In genomic region chr3:161142486-161142885, GRCh38 we compare ENCODE assay signal across 27 cellular contexts. TPM values are rescaled to one million over a fixed set of nuclear protein-coding genes. Genes with fewer than 3 reads are reported as not detected.
DNase-seq lines count a peak whose midpoint lies in the region; TF ChIP-seq lines count a peak whose summit lies in the region.
"Had no signal": no experiment of that assay in that cellular context is flagged by ENCODE, and none has a peak within 500 bp of the region (broad histone marks: within the 10 kb centered on the region; RNA-seq: fewer than 3 reads in every experiment).

No MANE protein-coding gene starts in this region.

- H3K9me2 ChIP-seq in GM23248 (ENCODE audit: insufficient read depth) = no peaks in the 10 kb centered on the region

- H3K4me1 ChIP-seq in GM23248 (ENCODE audit: insufficient read depth) (no peaks in the 10 kb centered on the region), tibial nerve (no peaks in the 10 kb centered on the region)
- H3K4me1 ChIP-seq: A549; BLaER1 treated with 17β-estradiol and CSF1 and Interleukin-3, amounts not matched to agents 10 nM and 100 nM; body of pancreas had no signal

- no peak overlapping the region for H3K4me2 ChIP-seq in GM23248 (ENCODE audit: unreplicated experiment)
- H3K4me2 ChIP-seq: A549; BLaER1 treated with 17β-estradiol and CSF1 and Interleukin-3, amounts not matched to agents 10 nM and 100 nM had no signal

- H3K79me2 ChIP-seq in GM23248 (ENCODE audit: insufficient read depth) = no peaks in the 10 kb centered on the region

- TF ChIP-seq CTCF in tibial nerve (IDR thresholded peaks at IDR 0.05) = no peak

- no peak for TF ChIP-seq POLR2A in tibial nerve (IDR thresholded peaks at IDR 0.05)

- no peaks in the 10 kb centered on the region for H3K4me1 Mint-ChIP-seq in activated naive CD4-positive, alpha-beta T cell treated with anti-CD3 and anti-CD28 coated beads, Interleukin-2, amount 10 ng/mL, durations not matched to agents 7 days and 5 days
- H3K4me1 Mint-ChIP-seq: IgD-negative memory B cell, mesothelial cell of epicardium had no signal

- no peak overlapping the region for H3K27ac Mint-ChIP-seq in activated naive CD4-positive, alpha-beta T cell treated with anti-CD3 and anti-CD28 coated beads, Interleukin-2, amount 10 ng/mL, durations not matched to agents 7 days and 5 days
- H3K27ac Mint-ChIP-seq: activated CD8-positive, alpha-beta T cell treated with anti-CD3 and anti-CD28 coated beads for 36 hours; activated naive CD4-positive, alpha-beta T cell treated with anti-CD3 and anti-CD28 coated beads, Interleukin-2, amount 50 U/mL, for 72 hours; activated T-helper 2 cell treated with anti-CD3 and anti-CD28 coated beads, Interferon-gamma antibody, Interleukin-2, Interleukin-4, amounts not matched to agents 10 μg/mL and 5 μg/mL and 100 μg/mL, durations not matched to agents 14 hours and 24 hours and 36 hours; IgD-negative memory B cell; mesothelial cell of epicardium; naive thymus-derived CD4-positive, alpha-beta T cell had no signal

- H3K4me3 Mint-ChIP-seq in activated naive CD4-positive, alpha-beta T cell treated with anti-CD3 and anti-CD28 coated beads, Interleukin-2, amount 10 ng/mL, durations not matched to agents 7 days and 5 days = no peak overlapping the region
- H3K4me3 Mint-ChIP-seq: activated CD8-positive, alpha-beta T cell treated with anti-CD3 and anti-CD28 coated beads for 36 hours; IgD-negative memory B cell; mesothelial cell of epicardium; naive thymus-derived CD4-positive, alpha-beta T cell had no signal

- H3K9me3 Mint-ChIP-seq in activated naive CD4-positive, alpha-beta T cell treated with anti-CD3 and anti-CD28 coated beads, Interleukin-2, amount 10 ng/mL, durations not matched to agents 7 days and 5 days = no peaks in the 10 kb centered on the region
- H3K9me3 Mint-ChIP-seq: activated CD8-positive, alpha-beta T cell treated with anti-CD3 and anti-CD28 coated beads for 36 hours; activated T-helper 2 cell treated with anti-CD3 and anti-CD28 coated beads, Interferon-gamma antibody, Interleukin-2, Interleukin-4, amounts not matched to agents 10 μg/mL and 5 μg/mL and 100 μg/mL, durations not matched to agents 14 hours and 24 hours and 36 hours had no signal

- no peak overlapping the region for H3K27ac ChIP-seq in GM23248
- H3K27ac ChIP-seq in tibial nerve = no peak overlapping the region
- H3K27ac ChIP-seq: A549; BLaER1 treated with 17β-estradiol and CSF1 and Interleukin-3, amounts not matched to agents 10 nM and 100 nM; body of pancreas; gastroesophageal sphincter had no signal

- CTCF ChIA-PET in activated naive CD4-positive, alpha-beta T cell treated with anti-CD3 and anti-CD28 coated beads, Interleukin-2, amount 10 ng/mL, durations not matched to agents 7 days and 5 days (lab: Charles Lee) = interaction anchor here (0.6 kb wide), 1 partner anchor 129 kb away, joined by 5 read pairs; no protein-coding TSS in a partner anchor

- H3K9ac ChIP-seq in GM23248 = no peak overlapping the region
- H3K9ac ChIP-seq: BLaER1 treated with 17β-estradiol and CSF1 and Interleukin-3, amounts not matched to agents 10 nM and 100 nM had no signal

- H3K27me3 Mint-ChIP-seq in activated naive CD4-positive, alpha-beta T cell treated with anti-CD3 and anti-CD28 coated beads, Interleukin-2, amount 10 ng/mL, durations not matched to agents 7 days and 5 days = no peaks in the 10 kb centered on the region
- H3K27me3 Mint-ChIP-seq: IgD-negative memory B cell had no signal

- WGBS in GM23248 (ENCODE audit: low coverage in 1 of 2, low lambda C conversion rate in 2 of 2, missing lambda C conversion rate in 2 of 2), 2 experiments = 3 to 14% methylated on average over 1 of the region's 1 CpG
- 47 to 69% methylated on average over 1 of the region's 1 CpG for WGBS in tibial nerve, 2 donors

- TF ChIP-seq EP300 in tibial nerve (IDR thresholded peaks at IDR 0.05) = no peak

- H3K36me3 ChIP-seq in GM23248 (ENCODE audit: low read depth) (no peaks in the 10 kb centered on the region), tibial nerve (no peaks in the 10 kb centered on the region)
- H3K36me3 ChIP-seq: BLaER1 treated with 17β-estradiol and CSF1 and Interleukin-3, amounts not matched to agents 10 nM and 100 nM; gastroesophageal sphincter had no signal

- no peaks in the 10 kb centered on the region for H4K20me1 ChIP-seq in GM23248 (ENCODE audit: insufficient read depth)
- H4K20me1 ChIP-seq: BLaER1 treated with 17β-estradiol and CSF1 and Interleukin-3, amounts not matched to agents 10 nM and 100 nM had no signal

- no peak overlapping the region for H2AFZ ChIP-seq in GM23248

- in situ Hi-C loops in GM23248 (cut with MboI) = no loop called here

- H3K9me3 ChIP-seq in GM23248 (ENCODE audit: low read depth) (no peaks in the 10 kb centered on the region), tibial nerve (no peaks in the 10 kb centered on the region)
- H3K9me3 ChIP-seq: A549, body of pancreas, gastroesophageal sphincter had no signal

- H3F3A ChIP-seq in GM23248 (ENCODE audit: insufficient read depth) = no peaks in the 10 kb centered on the region

- H3K36me3 Mint-ChIP-seq in activated naive CD4-positive, alpha-beta T cell treated with anti-CD3 and anti-CD28 coated beads, Interleukin-2, amount 10 ng/mL, durations not matched to agents 7 days and 5 days = no peaks in the 10 kb centered on the region
- H3K36me3 Mint-ChIP-seq: activated naive CD4-positive, alpha-beta T cell treated with anti-CD3 and anti-CD28 coated beads, Interleukin-2, amount 50 U/mL, for 72 hours; IgD-negative memory B cell; naive thymus-derived CD4-positive, alpha-beta T cell had no signal

- H3K27me3 ChIP-seq in GM23248 (replicated peaks; ENCODE audit: insufficient read depth) (no peaks in the 10 kb centered on the region), tibial nerve (no peaks in the 10 kb centered on the region)
- H3K27me3 ChIP-seq: BLaER1 treated with 17β-estradiol and CSF1 and Interleukin-3, amounts not matched to agents 10 nM and 100 nM; body of pancreas; gastroesophageal sphincter had no signal

- DNase-seq in AG08395 (ENCODE audit: low spot score) (peak; percentile 10), GM23248 (peak; percentile 39), astrocyte of the hippocampus (ENCODE audit: low read depth, low spot score) (peak; percentile 40), fibroblast of peridontal ligament (ENCODE audit: extremely low read depth) (peak; percentile 90), HT-29 (ENCODE audit: low spot score) (no peak), tibial nerve (ENCODE audit: low spot score in 2 of 2) (no peak)
- no peak for DNase-seq in activated CD4-positive, CD25-positive, alpha-beta regulatory T cell (lab: John Stamatoyannopoulos, UW)
- no peak for DNase-seq in activated naive CD4-positive, alpha-beta T cell treated with anti-CD3 and anti-CD28 coated beads, Interleukin-2, amount 10 ng/mL, durations not matched to agents 7 days and 5 days
- DNase-seq: activated CD4-positive, alpha-beta T cell treated with anti-CD3 and anti-CD28 coated beads for 1 hour; activated CD8-positive, alpha-beta T cell treated with anti-CD3 and anti-CD28 coated beads for 36 hours; body of pancreas; DMS53; GF-D8; H7; hippocampal formation; naive thymus-derived CD4-positive, alpha-beta T cell; NCI-H2029; NCI-H526 treated with DMSO at 0.1 percent for 48 hours; RPMI8226; stimulated activated naive CD8-positive, alpha-beta T cell treated with anti-CD3 and anti-CD28 coated beads, Interleukin-15, Interleukin-2, amounts not matched to agents 100 U/mL and 50 U/mL, for 24 hours had no signal

- H3K4me3 ChIP-seq in GM23248 (no peak overlapping the region), tibial nerve (no peak overlapping the region)
- H3K4me3 ChIP-seq: A549; BLaER1 treated with 17β-estradiol and CSF1 and Interleukin-3, amounts not matched to agents 10 nM and 100 nM; body of pancreas; gastroesophageal sphincter had no signal

RNA-seq across cellular contexts. Expression of gene B3GALNT1, which starts 37.3 kb away (rescaled TPM):
- total RNA-seq in GM23248 (2014; rRNA removed; shearing (Covaris generic)) = 3.4 and 8.1 TPM in 2 replicates
- polyA plus RNA-seq in GM23248 (2016; fragmentation: Nextera tagmentation; extraction: Ambion mirVana) = 5.9 and 7.2 TPM in 2 replicates
- not detected in 2 replicates for total RNA-seq in HT-29 (2014; rRNA removed; shearing (Covaris generic))
- 10 to 100 TPM in 2 of 4 donors, 1 to 10 TPM in 2; 5.7 to 21.6 (median 8.2) TPM for total RNA-seq in tibial nerve

Comparison
In these comparisons a context has a peak if more than half of its experiments do, and no peak if none do; other contexts are left out.
1. DNase-seq: peak in AG08395 (single experiment), GM23248 (single experiment), astrocyte of the hippocampus (single experiment) and fibroblast of peridontal ligament (single experiment); none in HT-29 (single experiment), activated CD4-positive, CD25-positive, alpha-beta regulatory T cell (0 of 4), activated naive CD4-positive, alpha-beta T cell treated with anti-CD3 and anti-CD28 coated beads, Interleukin-2, amount 10 ng/mL, durations not matched to agents 7 days and 5 days (single experiment) and tibial nerve (0 of 2).